Comparison of ENCODE assay signal across 1 cellular context in the genomic region with DNA sequence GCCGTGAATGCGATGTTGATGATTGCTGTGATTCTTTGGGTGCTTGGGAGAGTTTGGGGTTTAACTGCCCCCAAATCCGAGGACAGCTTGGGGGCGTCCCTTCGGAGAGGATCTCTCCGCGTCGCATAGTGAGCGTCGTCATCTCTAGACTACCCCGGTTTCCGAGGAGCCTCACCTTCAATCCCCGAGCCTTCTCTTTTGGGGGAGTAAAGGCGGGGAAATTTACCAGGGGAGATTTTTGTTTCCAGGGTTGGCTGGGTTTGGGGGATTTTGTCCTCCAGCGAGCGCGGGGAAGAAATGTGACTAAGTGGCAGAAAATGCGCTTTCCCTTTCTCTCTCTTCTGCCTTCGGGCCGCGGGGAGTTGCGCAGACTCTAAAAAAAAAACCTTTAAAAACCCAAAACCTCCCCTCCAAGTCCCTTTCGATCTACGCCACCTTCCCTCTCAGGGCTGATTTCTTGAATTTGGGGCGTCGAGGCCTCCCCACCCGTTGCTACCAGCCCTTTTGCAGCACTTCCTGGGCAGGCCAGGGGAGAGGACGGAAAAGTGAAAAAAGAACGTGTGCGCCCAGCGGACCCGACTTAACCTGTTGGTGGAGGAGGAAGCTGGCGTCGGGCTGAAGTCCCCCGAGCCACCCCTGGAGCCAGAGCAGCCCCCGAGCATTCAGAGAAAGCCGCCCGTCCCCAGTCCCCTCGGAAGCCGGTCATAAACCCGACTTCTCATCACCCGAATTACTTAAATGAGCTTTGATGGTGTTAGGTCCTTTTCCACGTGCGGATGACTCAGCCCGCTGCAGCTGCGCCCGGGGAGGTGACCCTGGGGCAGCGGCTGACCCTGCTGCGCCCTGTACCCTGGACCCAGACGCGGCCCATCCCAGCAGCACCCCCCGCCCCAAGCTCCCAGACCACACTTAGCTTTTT.
TF ChIP-seq lines count a peak whose summit lies in the region.

No MANE protein-coding gene starts in this region.

TF ChIP-seq in IMR-90, 13 proteins besides CTCF, POLR2A, EP300 and RAD21:
- peak; percentile 92 for TF ChIP-seq BHLHE40 (IDR thresholded peaks at IDR 0.05; ENCODE audit: low read depth, low read length)
- TF ChIP-seq MXI1 (IDR thresholded peaks at IDR 0.05; ENCODE audit: borderline replicate concordance, low read depth, low read length) = 0 out of 2 replicates have a peak, but pooled peaks have one; percentile 15
- TF ChIP-seq FOS (IDR thresholded peaks at IDR 0.05; ENCODE audit: low read depth, low read length) = peak; percentile 40
- TF ChIP-seq RCOR1 (IDR thresholded peaks at IDR 0.05; ENCODE audit: insufficient replicate concordance, low read length) = no peak
- TF ChIP-seq RFX5 (IDR thresholded peaks at IDR 0.05; ENCODE audit: low read depth, low read length) = no peak
- TF ChIP-seq, protein P1, sequence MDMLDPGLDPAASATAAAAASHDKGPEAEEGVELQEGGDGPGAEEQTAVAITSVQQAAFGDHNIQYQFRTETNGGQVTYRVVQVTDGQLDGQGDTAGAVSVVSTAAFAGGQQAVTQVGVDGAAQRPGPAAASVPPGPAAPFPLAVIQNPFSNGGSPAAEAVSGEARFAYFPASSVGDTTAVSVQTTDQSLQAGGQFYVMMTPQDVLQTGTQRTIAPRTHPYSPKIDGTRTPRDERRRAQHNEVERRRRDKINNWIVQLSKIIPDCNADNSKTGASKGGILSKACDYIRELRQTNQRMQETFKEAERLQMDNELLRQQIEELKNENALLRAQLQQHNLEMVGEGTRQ (IDR thresholded peaks at IDR 0.05; ENCODE audit: low read depth, low read length) = peak; percentile 15; the same call in 1 of the 2 replicates
